In the genomic region with DNA sequence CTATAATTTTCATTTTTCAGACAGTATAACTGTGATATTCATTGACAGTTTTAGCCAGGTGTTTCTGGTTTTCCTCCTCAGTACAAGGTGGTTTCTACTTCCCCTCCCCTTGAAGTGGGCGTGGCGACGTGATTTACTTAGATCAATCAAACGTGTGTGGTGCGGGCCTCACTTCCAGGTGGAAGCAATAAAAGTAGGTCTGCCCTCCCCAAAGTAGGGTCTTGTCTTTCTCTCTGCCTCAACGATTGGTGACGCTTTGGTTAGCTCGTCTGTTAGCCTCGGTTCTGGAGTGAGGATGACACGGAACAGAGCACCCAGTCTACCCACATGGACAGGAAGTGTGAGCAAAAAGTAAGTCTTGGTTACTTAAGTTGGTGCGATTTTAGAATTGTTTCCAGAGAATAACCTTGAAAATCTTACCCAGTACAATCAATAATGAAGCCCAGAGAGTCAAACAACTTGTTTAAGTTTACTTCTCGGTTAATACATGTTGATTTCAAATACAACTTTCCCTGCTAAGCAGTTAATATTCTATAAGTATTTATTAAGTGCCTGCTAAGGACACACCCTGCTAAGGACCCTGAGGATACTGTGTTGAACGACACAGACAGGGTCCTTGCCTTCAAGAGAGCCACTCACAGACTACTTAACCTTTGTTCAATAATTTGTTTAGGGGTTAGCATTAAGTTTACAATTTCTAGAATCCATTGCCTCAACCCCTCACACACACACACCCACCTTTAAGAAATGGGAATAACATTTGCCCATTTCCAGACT, we compare ENCODE assay signal across 12 cellular contexts. TPM values are rescaled to one million over a fixed set of nuclear protein-coding genes. Genes with fewer than 3 reads are reported as not detected.
DNase-seq lines count a peak whose midpoint lies in the region; ATAC-seq, FAIRE-seq and TF ChIP-seq lines count a peak whose summit lies in the region.
"Had no signal": no experiment of that assay in that cellular context is flagged by ENCODE, and none has a peak within 500 bp of the region (broad histone marks: within the 10 kb centered on the region; RNA-seq: fewer than 3 reads in every experiment).

No MANE protein-coding gene starts in this region.

- H2BK20ac ChIP-seq in H1 (ENCODE audit: low read length), result peak overlapping the region; percentile 2; the same call in 1 of the 2 replicates

- no peak overlapping the region for H2AFZ ChIP-seq in H1 (ENCODE audit: low read length)

- H3K79me1 ChIP-seq in H1 (ENCODE audit: low read depth, low read length), result no peaks in the 10 kb centered on the region

- H3K4me1 ChIP-seq in BLaER1 treated with 17β-estradiol and CSF1 and Interleukin-3, amounts not matched to agents 10 nM and 100 nM, result peaks cover 0 to 12% (median 6%) of the 10 kb centered on the region in 10 experiments; a peak in 13 of 20 replicates
- no peaks in the 10 kb centered on the region; a peak in 2 of 7 replicates for H3K4me1 ChIP-seq in H1 (replicated peaks in 1 of 4; ENCODE audit: control insufficient read depth in 3 of 4, insufficient read depth in 4 of 4, low read length in 3 of 4)

- H2BK5ac ChIP-seq in H1 (ENCODE audit: low read depth, low read length), result no peak overlapping the region

- no peaks in the 10 kb centered on the region for H3K36me3 ChIP-seq in BLaER1 treated with 17β-estradiol and CSF1 and Interleukin-3, amounts not matched to agents 10 nM and 100 nM
- H3K36me3 ChIP-seq in H1 (ENCODE audit: control insufficient read depth in 2 of 4, insufficient read depth in 4 of 4, low read length in 3 of 4), result no peaks in the 10 kb centered on the region

- H3K79me2 ChIP-seq in H1 (ENCODE audit: control insufficient read depth in 1 of 2, insufficient read depth in 2 of 2, low read length in 2 of 2), result no peaks in the 10 kb centered on the region

- no peak overlapping the region for H3K14ac ChIP-seq in H1 (ENCODE audit: insufficient read length)

- CTCF ChIA-PET in H1 (lab: Charles Lee; ENCODE audit: partially characterized antibody) (interaction anchor here (0.6 to 4.0 kb wide), 7 partner anchors 13 to 302 kb away, joined by 3 to 18 read pairs (median 4); no protein-coding TSS in a partner anchor), RWPE1 (lab: Yijun Ruan, JAX) (no interaction called here)

- no peak overlapping the region for H3K27ac ChIP-seq in BLaER1 treated with 17β-estradiol and CSF1 and Interleukin-3, amounts not matched to agents 10 nM and 100 nM
- H3K27ac ChIP-seq in H1 (ENCODE audit: low read depth, low read length) (no peak overlapping the region), RWPE1 (no peak overlapping the region)
- H3K27ac ChIP-seq: C4-2B had no signal

- H3K4me1 Mint-ChIP-seq in T-helper 2 cell treated with Interferon-gamma antibody and Interleukin-4, amounts not matched to agents 5 μg/mL and 100 μg/mL, for 36 hours (ENCODE audit: low read depth), result peaks cover 2% of the 10 kb centered on the region

- TF ChIP-seq POLR2A in H1 (IDR thresholded peaks at IDR 0.05; ENCODE audit: control extremely low read depth in 1 of 2, low read depth in 2 of 2, low read length in 2 of 2), result no peak

- POLR2A ChIA-PET in H1 (lab: Charles Lee; ENCODE audit: partially characterized antibody), result interaction anchor here (0.6 kb wide), 1 partner anchor 9 kb away, joined by 3 read pairs; no protein-coding TSS in a partner anchor
- POLR2A ChIA-PET in RWPE1 (lab: Yijun Ruan, JAX; ENCODE audit: low non-redundant PET), result no interaction called here

- no peak overlapping the region for H3K4ac ChIP-seq in H1 (replicated peaks; ENCODE audit: insufficient read length, low read depth, low read length)

- no peak overlapping the region for H2AK5ac ChIP-seq in H1 (ENCODE audit: low read depth, low read length)

- no peak overlapping the region for H2BK15ac ChIP-seq in H1 (ENCODE audit: low read length)

- no peak for TF ChIP-seq EP300 in H1 (IDR thresholded peaks at IDR 0.05; ENCODE audit: borderline replicate concordance in 1 of 2, low read depth in 2 of 2, low read length in 2 of 2)

- no peak for FAIRE-seq in H1 (lab: Jason Lieb, UNC)

- H2BK12ac ChIP-seq in H1 (ENCODE audit: low read depth, low read length), result no peak overlapping the region; the same call in 1 of the 2 replicates

- H3K9me3 ChIP-seq in BLaER1 treated with 17β-estradiol and CSF1 and Interleukin-3, amounts not matched to agents 10 nM and 100 nM (replicated peaks in 1 of 11), result no peaks in the 10 kb centered on the region
- H3K9me3 ChIP-seq in H1 (ENCODE audit: insufficient read depth in 2 of 2, low read depth in 1 of 2, low read length in 1 of 2), result no peaks in the 10 kb centered on the region

- peak overlapping the region in 9 of 11 experiments; percentile 10 to 63 (median 41); a peak in 12 of 22 replicates for H3K4me2 ChIP-seq in BLaER1 treated with 17β-estradiol and CSF1 and Interleukin-3, amounts not matched to agents 10 nM and 100 nM
- peak overlapping the region in 1 of 2 experiments; percentile 61; a peak in 2 of 4 replicates for H3K4me2 ChIP-seq in H1 (ENCODE audit: insufficient read depth in 1 of 2, low read depth in 2 of 2, low read length in 2 of 2)

- 80% methylated on average over 13 of the region's 13 CpGs; no CpG with 5 or more reads in 1 of the 2 experiments for WGBS in H1 (ENCODE audit: extremely low coverage in 1 of 2, insufficient coverage in 1 of 2, insufficient read length in 1 of 2, insufficient replicate concordance in 2 of 2, low coverage in 1 of 2, low lambda C conversion rate in 2 of 2, missing lambda C conversion rate in 1 of 2), 2 experiments

- no peak overlapping the region for H3K27ac Mint-ChIP-seq in T-helper 2 cell treated with Interferon-gamma antibody and Interleukin-4, amounts not matched to agents 5 μg/mL and 100 μg/mL, for 36 hours
- H3K27ac Mint-ChIP-seq: T-helper 1 cell treated with Interleukin-12 subunit alpha and Interleukin-12 subunit beta and Interleukin-4 antibody, amounts not matched to agents 30 μg/mL and 1 μg/mL, for 36 hours had no signal

- no peaks in the 10 kb centered on the region for H3K27me3 ChIP-seq in BLaER1 treated with 17β-estradiol and CSF1 and Interleukin-3, amounts not matched to agents 10 nM and 100 nM
- H3K27me3 ChIP-seq in H1 (replicated peaks in 1 of 4; ENCODE audit: control insufficient read depth in 3 of 4, extremely low read depth in 1 of 4, insufficient read depth in 3 of 4, low read length in 3 of 4), result no peaks in the 10 kb centered on the region

- H3K56ac ChIP-seq in H1 (replicated peaks; ENCODE audit: insufficient read length, low read depth, low read length), result no peak overlapping the region

- H4K5ac ChIP-seq in H1 (ENCODE audit: insufficient read length, low read depth, low read length), result peak overlapping the region; percentile 38

- H3K4me3 Mint-ChIP-seq in T-helper 2 cell treated with Interferon-gamma antibody and Interleukin-4, amounts not matched to agents 5 μg/mL and 100 μg/mL, for 36 hours, result peak overlapping the region; percentile 46
- H3K4me3 Mint-ChIP-seq: T-helper 1 cell treated with Interleukin-12 subunit alpha and Interleukin-12 subunit beta and Interleukin-4 antibody, amounts not matched to agents 30 μg/mL and 1 μg/mL, for 36 hours had no signal

- H3K23me2 ChIP-seq in H1 (ENCODE audit: low read depth, low read length), result no peaks in the 10 kb centered on the region

- H3K23ac ChIP-seq in H1 (ENCODE audit: insufficient read length), result no peak overlapping the region

- no peak overlapping the region for H3K18ac ChIP-seq in H1 (ENCODE audit: extremely low read depth, low read length)

- H4K20me1 ChIP-seq in BLaER1 treated with 17β-estradiol and CSF1 and Interleukin-3, amounts not matched to agents 10 nM and 100 nM, result no peaks in the 10 kb centered on the region
- no peaks in the 10 kb centered on the region for H4K20me1 ChIP-seq in H1 (replicated peaks in 1 of 2; ENCODE audit: control insufficient read depth in 1 of 2, insufficient read depth in 2 of 2, low read length in 2 of 2)

- no peak overlapping the region for H4K8ac ChIP-seq in H1 (ENCODE audit: extremely low read depth, insufficient read depth, low read length)

- no peak overlapping the region for H3K4me3 ChIP-seq in BLaER1 treated with 17β-estradiol and CSF1 and Interleukin-3, amounts not matched to agents 10 nM and 100 nM
- H3K4me3 ChIP-seq in H1 (ENCODE audit: extremely low read depth in 1 of 4, insufficient read depth in 2 of 4, low read depth in 3 of 4, low read length in 4 of 4), result peak overlapping the region in 1 of 4 experiments; percentile 32; a peak in 1 of 8 replicates

- TF ChIP-seq CTCF in H1 (IDR thresholded peaks at IDR 0.05; ENCODE audit: control extremely low read depth in 1 of 3, insufficient read depth in 1 of 3, low read depth in 1 of 3, low read length in 3 of 3) (no peak), RWPE1 (conservative IDR thresholded peaks at IDR 0.05; ENCODE audit: low read depth) (no peak)

- H3K36me3 Mint-ChIP-seq in T-helper 2 cell treated with Interferon-gamma antibody and Interleukin-4, amounts not matched to agents 5 μg/mL and 100 μg/mL, for 36 hours (ENCODE audit: low read depth), result no peaks in the 10 kb centered on the region

- no peak overlapping the region for H3K9ac ChIP-seq in BLaER1 treated with 17β-estradiol and CSF1 and Interleukin-3, amounts not matched to agents 10 nM and 100 nM
- H3K9ac ChIP-seq in H1 (replicated peaks in 1 of 4; ENCODE audit: extremely low read depth in 1 of 4, low read depth in 3 of 4, low read length in 3 of 4), result peak overlapping the region in 1 of 4 experiments; percentile 60; a peak in 2 of 7 replicates

- no peak overlapping the region for H2BK120ac ChIP-seq in H1 (replicated peaks; ENCODE audit: low read depth, low read length)

- H4K91ac ChIP-seq in H1 (replicated peaks; ENCODE audit: insufficient read length, low read length), result peak overlapping the region; percentile 76

- ATAC-seq in GM21526 (IDR thresholded peaks at IDR 0.05; ENCODE audit: low FRiP score, unreplicated experiment), result peak; percentile 88
- ATAC-seq in HG02840 (IDR thresholded peaks at IDR 0.05; ENCODE audit: low FRiP score, unreplicated experiment), result no peak
- ATAC-seq in GM21390 (IDR thresholded peaks at IDR 0.05; ENCODE audit: unreplicated experiment), result no peak

- no peaks in the 10 kb centered on the region for H3K9me3 Mint-ChIP-seq in T-helper 2 cell treated with Interferon-gamma antibody and Interleukin-4, amounts not matched to agents 5 μg/mL and 100 μg/mL, for 36 hours
- H3K9me3 Mint-ChIP-seq: T-helper 1 cell treated with Interleukin-12 subunit alpha and Interleukin-12 subunit beta and Interleukin-4 antibody, amounts not matched to agents 30 μg/mL and 1 μg/mL, for 36 hours had no signal

- DNase-seq in T-helper 2 cell treated with Interferon-gamma antibody and Interleukin-4, amounts not matched to agents 5 μg/mL and 100 μg/mL, for 36 hours (ENCODE audit: low spot score), result no peak
- no peak for DNase-seq in H1 (ENCODE audit: low read depth in 1 of 2, low spot score in 2 of 2)
- DNase-seq in RWPE1 (ENCODE audit: low spot score), result no peak
- no peak for DNase-seq in putamen (ENCODE audit: low spot score)
- DNase-seq: kidney glomerular epithelial cell, NCI-H1048 had no signal

- H3K27me3 Mint-ChIP-seq in T-helper 2 cell treated with Interferon-gamma antibody and Interleukin-4, amounts not matched to agents 5 μg/mL and 100 μg/mL, for 36 hours (ENCODE audit: low read depth), result no peaks in the 10 kb centered on the region

- no peak for TF ChIP-seq RAD21 in H1 (IDR thresholded peaks at IDR 0.05 in 1 of 2, conservative IDR thresholded peaks at IDR 0.05 in 1 of 2; ENCODE audit: low read depth in 2 of 2, low read length in 2 of 2)

RNA-seq across cellular contexts. Expression of gene COX7C, which starts 48.4 kb away (rescaled TPM):
- total RNA-seq in H1 (2021; fragmentation: NEBNext Ultra II Directional; extraction: Animal tissue kit (Norgen Biotek cat#: 25700)), result 1,035 and 1,059 TPM in 2 replicates
- 837 and 1,207 TPM in 2 replicates for polyA plus RNA-seq in H1 (2011; rRNA removed)
- 1,169 TPM for polyA plus RNA-seq in H1 (2011; cell fraction: cytosol; rRNA removed)
- 263 TPM for polyA plus RNA-seq in H1 (2011; cell fraction: nucleus; rRNA removed)
- 2,003 to 2,565 TPM (median 2,368 TPM) in 4 replicates for polyA plus RNA-seq in H1 (2012, experiment 1 of 2)
- polyA plus RNA-seq in H1 (2012, experiment 2 of 2), result 13,884 TPM
- 2,670 TPM for polyA plus RNA-seq in H1 (2013, experiment 1 of 2)
- polyA plus RNA-seq in H1 (2013, experiment 2 of 2), result 2,657 TPM
- polyA minus RNA-seq in H1 (2011; rRNA and poly(A)+ RNA removed), result 314 and 370 TPM in 2 replicates
- polyA minus RNA-seq in H1 (2011; cell fraction: cytosol; rRNA and poly(A)+ RNA removed), result 148 TPM
- polyA minus RNA-seq in H1 (2011; cell fraction: nucleus; rRNA and poly(A)+ RNA removed), result 146 TPM
